Comparison of ENCODE assay signal across 1 cellular context in the genomic region with DNA sequence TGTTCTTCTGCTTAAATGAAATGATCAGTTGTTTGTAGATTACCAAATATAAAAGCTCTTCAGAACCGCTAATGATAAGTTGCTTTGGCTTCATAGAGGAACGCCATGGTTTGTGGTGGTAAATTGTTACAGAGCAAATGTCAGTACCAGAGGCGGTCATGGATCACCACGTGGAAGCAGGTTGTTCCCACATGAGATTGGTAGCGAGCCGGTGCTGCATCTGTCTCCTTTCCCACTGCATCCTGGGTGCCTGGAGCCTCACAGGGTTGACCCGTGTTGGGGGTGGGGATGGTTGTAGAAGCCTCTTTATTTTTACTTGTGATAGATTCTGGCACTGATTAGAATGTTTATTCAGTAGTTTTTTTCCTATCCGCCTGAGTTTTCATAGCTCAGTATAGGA.
TF ChIP-seq lines count a peak whose summit lies in the region.

No MANE protein-coding gene starts in this region.

TF ChIP-seq in GM23338, 12 proteins besides CTCF, POLR2A, EP300 and RAD21 (continued from another document):
- TF ChIP-seq, protein P1, sequence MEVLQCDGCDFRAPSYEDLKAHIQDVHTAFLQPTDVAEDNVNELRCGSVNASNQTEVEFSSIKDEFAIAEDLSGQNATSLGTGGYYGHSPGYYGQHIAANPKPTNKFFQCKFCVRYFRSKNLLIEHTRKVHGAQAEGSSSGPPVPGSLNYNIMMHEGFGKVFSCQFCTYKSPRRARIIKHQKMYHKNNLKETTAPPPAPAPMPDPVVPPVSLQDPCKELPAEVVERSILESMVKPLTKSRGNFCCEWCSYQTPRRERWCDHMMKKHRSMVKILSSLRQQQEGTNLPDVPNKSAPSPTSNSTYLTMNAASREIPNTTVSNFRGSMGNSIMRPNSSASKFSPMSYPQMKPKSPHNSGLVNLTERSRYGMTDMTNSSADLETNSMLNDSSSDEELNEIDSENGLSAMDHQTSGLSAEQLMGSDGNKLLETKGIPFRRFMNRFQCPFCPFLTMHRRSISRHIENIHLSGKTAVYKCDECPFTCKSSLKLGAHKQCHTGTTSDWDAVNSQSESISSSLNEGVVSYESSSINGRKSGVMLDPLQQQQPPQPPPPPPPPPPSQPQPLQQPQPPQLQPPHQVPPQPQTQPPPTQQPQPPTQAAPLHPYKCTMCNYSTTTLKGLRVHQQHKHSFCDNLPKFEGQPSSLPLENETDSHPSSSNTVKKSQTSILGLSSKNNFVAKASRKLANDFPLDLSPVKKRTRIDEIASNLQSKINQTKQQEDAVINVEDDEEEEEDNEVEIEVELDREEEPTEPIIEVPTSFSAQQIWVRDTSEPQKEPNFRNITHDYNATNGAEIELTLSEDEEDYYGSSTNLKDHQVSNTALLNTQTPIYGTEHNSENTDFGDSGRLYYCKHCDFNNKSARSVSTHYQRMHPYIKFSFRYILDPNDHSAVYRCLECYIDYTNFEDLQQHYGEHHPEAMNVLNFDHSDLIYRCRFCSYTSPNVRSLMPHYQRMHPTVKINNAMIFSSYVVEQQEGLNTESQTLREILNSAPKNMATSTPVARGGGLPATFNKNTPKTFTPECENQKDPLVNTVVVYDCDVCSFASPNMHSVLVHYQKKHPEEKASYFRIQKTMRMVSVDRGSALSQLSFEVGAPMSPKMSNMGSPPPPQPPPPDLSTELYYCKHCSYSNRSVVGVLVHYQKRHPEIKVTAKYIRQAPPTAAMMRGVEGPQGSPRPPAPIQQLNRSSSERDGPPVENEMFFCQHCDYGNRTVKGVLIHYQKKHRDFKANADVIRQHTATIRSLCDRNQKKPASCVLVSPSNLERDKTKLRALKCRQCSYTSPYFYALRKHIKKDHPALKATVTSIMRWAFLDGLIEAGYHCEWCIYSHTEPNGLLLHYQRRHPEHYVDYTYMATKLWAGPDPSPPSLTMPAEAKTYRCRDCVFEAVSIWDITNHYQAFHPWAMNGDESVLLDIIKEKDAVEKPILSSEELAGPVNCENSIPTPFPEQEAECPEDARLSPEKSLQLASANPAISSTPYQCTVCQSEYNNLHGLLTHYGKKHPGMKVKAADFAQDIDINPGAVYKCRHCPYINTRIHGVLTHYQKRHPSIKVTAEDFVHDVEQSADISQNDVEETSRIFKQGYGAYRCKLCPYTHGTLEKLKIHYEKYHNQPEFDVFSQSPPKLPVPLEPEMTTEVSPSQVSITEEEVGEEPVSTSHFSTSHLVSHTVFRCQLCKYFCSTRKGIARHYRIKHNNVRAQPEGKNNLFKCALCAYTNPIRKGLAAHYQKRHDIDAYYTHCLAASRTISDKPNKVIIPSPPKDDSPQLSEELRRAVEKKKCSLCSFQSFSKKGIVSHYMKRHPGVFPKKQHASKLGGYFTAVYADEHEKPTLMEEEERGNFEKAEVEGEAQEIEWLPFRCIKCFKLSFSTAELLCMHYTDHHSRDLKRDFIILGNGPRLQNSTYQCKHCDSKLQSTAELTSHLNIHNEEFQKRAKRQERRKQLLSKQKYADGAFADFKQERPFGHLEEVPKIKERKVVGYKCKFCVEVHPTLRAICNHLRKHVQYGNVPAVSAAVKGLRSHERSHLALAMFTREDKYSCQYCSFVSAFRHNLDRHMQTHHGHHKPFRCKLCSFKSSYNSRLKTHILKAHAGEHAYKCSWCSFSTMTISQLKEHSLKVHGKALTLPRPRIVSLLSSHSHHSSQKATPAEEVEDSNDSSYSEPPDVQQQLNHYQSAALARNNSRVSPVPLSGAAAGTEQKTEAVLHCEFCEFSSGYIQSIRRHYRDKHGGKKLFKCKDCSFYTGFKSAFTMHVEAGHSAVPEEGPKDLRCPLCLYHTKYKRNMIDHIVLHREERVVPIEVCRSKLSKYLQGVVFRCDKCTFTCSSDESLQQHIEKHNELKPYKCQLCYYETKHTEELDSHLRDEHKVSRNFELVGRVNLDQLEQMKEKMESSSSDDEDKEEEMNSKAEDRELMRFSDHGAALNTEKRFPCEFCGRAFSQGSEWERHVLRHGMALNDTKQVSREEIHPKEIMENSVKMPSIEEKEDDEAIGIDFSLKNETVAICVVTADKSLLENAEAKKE (CRISPR knock-in tag; IDR thresholded peaks at IDR 0.05): no peak
- TF ChIP-seq EZH2phosphoT487 (IDR thresholded peaks at IDR 0.05; ENCODE audit: unreplicated experiment): no peak
- TF ChIP-seq, protein P2, sequence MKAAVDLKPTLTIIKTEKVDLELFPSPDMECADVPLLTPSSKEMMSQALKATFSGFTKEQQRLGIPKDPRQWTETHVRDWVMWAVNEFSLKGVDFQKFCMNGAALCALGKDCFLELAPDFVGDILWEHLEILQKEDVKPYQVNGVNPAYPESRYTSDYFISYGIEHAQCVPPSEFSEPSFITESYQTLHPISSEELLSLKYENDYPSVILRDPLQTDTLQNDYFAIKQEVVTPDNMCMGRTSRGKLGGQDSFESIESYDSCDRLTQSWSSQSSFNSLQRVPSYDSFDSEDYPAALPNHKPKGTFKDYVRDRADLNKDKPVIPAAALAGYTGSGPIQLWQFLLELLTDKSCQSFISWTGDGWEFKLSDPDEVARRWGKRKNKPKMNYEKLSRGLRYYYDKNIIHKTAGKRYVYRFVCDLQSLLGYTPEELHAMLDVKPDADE (IDR thresholded peaks at IDR 0.05): no peak
- no peak for TF ChIP-seq ZNF331 (CRISPR knock-in tag; IDR thresholded peaks at IDR 0.05; ENCODE audit: low read depth)
- TF ChIP-seq JUNB (IDR thresholded peaks at IDR 0.05; ENCODE audit: unreplicated experiment): no peak
- no peak for TF ChIP-seq STAT1 (IDR thresholded peaks at IDR 0.05; ENCODE audit: unreplicated experiment)
- TF ChIP-seq NANOG (IDR thresholded peaks at IDR 0.05; ENCODE audit: borderline replicate concordance): no peak
- TF ChIP-seq, protein P3, sequence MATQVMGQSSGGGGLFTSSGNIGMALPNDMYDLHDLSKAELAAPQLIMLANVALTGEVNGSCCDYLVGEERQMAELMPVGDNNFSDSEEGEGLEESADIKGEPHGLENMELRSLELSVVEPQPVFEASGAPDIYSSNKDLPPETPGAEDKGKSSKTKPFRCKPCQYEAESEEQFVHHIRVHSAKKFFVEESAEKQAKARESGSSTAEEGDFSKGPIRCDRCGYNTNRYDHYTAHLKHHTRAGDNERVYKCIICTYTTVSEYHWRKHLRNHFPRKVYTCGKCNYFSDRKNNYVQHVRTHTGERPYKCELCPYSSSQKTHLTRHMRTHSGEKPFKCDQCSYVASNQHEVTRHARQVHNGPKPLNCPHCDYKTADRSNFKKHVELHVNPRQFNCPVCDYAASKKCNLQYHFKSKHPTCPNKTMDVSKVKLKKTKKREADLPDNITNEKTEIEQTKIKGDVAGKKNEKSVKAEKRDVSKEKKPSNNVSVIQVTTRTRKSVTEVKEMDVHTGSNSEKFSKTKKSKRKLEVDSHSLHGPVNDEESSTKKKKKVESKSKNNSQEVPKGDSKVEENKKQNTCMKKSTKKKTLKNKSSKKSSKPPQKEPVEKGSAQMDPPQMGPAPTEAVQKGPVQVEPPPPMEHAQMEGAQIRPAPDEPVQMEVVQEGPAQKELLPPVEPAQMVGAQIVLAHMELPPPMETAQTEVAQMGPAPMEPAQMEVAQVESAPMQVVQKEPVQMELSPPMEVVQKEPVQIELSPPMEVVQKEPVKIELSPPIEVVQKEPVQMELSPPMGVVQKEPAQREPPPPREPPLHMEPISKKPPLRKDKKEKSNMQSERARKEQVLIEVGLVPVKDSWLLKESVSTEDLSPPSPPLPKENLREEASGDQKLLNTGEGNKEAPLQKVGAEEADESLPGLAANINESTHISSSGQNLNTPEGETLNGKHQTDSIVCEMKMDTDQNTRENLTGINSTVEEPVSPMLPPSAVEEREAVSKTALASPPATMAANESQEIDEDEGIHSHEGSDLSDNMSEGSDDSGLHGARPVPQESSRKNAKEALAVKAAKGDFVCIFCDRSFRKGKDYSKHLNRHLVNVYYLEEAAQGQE (IDR thresholded peaks at IDR 0.05; ENCODE audit: unreplicated experiment): no peak
- no peak for TF ChIP-seq EZH2 (IDR thresholded peaks at IDR 0.05; ENCODE audit: low read depth, unreplicated experiment)
